Comparison of ENCODE assay signal across 1 cellular context in genomic region chr3:114827495-114827894, GRCh38.
A peak's percentile ranks its signal among the peaks of the same experiment; 100 is the strongest.
TF ChIP-seq lines count a peak whose summit lies in the region.

No MANE protein-coding gene starts in this region.

TF ChIP-seq in HepG2, 621 proteins besides CTCF, POLR2A, EP300 and RAD21 (continued from another document):
- TF ChIP-seq HNF4G (IDR thresholded peaks at IDR 0.05; ENCODE audit: borderline replicate concordance, low read depth, low read length) (peak; percentile 82), HNF4G (CRISPR knock-in tag; IDR thresholded peaks at IDR 0.05; ENCODE audit: borderline replicate concordance, low read depth) (no peak), NR2F2 (IDR thresholded peaks at IDR 0.05; ENCODE audit: borderline replicate concordance, low read depth) (peak; percentile 32; the same call in 1 of the 2 replicates), ZNF17 (CRISPR knock-in tag; IDR thresholded peaks at IDR 0.05) (no peak), STAG1 (CRISPR knock-in tag; IDR thresholded peaks at IDR 0.05) (peak; percentile 73), ZNF383 (CRISPR knock-in tag; IDR thresholded peaks at IDR 0.05; ENCODE audit: borderline replicate concordance) (no peak), PLRG1 (conservative IDR thresholded peaks at IDR 0.05) (no peak), MED13 (CRISPR knock-in tag; IDR thresholded peaks at IDR 0.05) (no peak), CENPX (CRISPR knock-in tag; IDR thresholded peaks at IDR 0.05) (no peak), NR2F6 (IDR thresholded peaks at IDR 0.05) (peak; percentile 88), NR2F6 (CRISPR knock-in tag; IDR thresholded peaks at IDR 0.05) (peak; percentile 89), TSC22D2 (CRISPR knock-in tag; IDR thresholded peaks at IDR 0.05; ENCODE audit: borderline replicate concordance) (no peak)
